ENCODE assay signal across 23 cellular contexts in genomic region chr3:42720126-42720525, GRCh38. TPM values are rescaled to one million over a fixed set of nuclear protein-coding genes. Genes with fewer than 3 reads are reported as not detected.
"Had no signal": no experiment of that assay in that cellular context is flagged by ENCODE, and none has a peak within 500 bp of the region (broad histone marks: within the 10 kb centered on the region; RNA-seq: fewer than 3 reads in every experiment).

No MANE protein-coding gene starts in this region.

- ATAC-seq: natural killer cell treated with Interleukin-12 subunit alpha and Interleukin-12 subunit beta and Interleukin-15 and Interleukin-18, amount 100 ng/mL, for 72 hours; right lobe of liver; stimulated activated naive CD8-positive, alpha-beta T cell treated with anti-CD3 and anti-CD28 coated beads, Interleukin-15, amount 100 ng/mL, for 72 hours; T-helper 17 cell; upper lobe of right lung; WTC11 had no signal

- H3K9me3 ChIP-seq: adrenal gland, colonic mucosa, esophagus muscularis mucosa, prostate gland, right lobe of liver, thoracic aorta, upper lobe of right lung had no signal

- H3K27me3 ChIP-seq: adrenal gland, cardiac muscle cell, colonic mucosa, esophagus muscularis mucosa, right lobe of liver, upper lobe of right lung had no signal

- H3K4me1 ChIP-seq: adrenal gland, colonic mucosa, prostate gland, upper lobe of right lung had no signal

- H3K27ac ChIP-seq: adrenal gland, cardiac muscle cell, colonic mucosa, esophagus muscularis mucosa, prostate gland, right lobe of liver, thoracic aorta, upper lobe of right lung had no signal

- H3K36me3 ChIP-seq: adrenal gland, cardiac muscle cell, colonic mucosa, esophagus muscularis mucosa, prostate gland, right lobe of liver, thoracic aorta, upper lobe of right lung had no signal

- DNase-seq: activated CD4-positive, alpha-beta memory T cell treated with anti-CD3 and anti-CD28 coated beads, Interleukin-2, amount 10 ng/mL, durations not matched to agents 7 days and 5 days; activated CD4-positive, alpha-beta T cell treated with anti-CD3 and anti-CD28 coated beads for 4 hours; activated naive CD4-positive, alpha-beta T cell treated with anti-CD3 and anti-CD28 coated beads, Interleukin-2, amount 50 U/mL, for 16 hours; activated T-cell treated with anti-CD3 and anti-CD28 coated beads, Interleukin-2, amount 50 U/mL, for 24 hours; adrenal gland; colonic mucosa; effector CD4-positive, alpha-beta T cell; hippocampal formation; mesendoderm; right lobe of liver; stimulated activated naive CD8-positive, alpha-beta T cell treated with anti-CD3 and anti-CD28 coated beads, Interleukin-15, amount 100 ng/mL, for 72 hours; T-helper 17 cell; upper lobe of right lung had no signal

- H3K4me3 ChIP-seq: adrenal gland, cardiac muscle cell, colonic mucosa, esophagus muscularis mucosa, prostate gland, right lobe of liver, thoracic aorta, upper lobe of right lung had no signal

RNA-seq across cellular contexts. Expression of gene HHATL, which starts 17.5 kb away (rescaled TPM):
- total RNA-seq: glomerular endothelial cell; kidney epithelial cell; natural killer cell treated with Interleukin-12 subunit alpha and Interleukin-12 subunit beta and Interleukin-15 and Interleukin-18, amount 100 ng/mL, for 72 hours; omental fat pad; T-helper 17 cell; thoracic aorta; upper lobe of right lung had no signal

RNA-seq across cellular contexts. Expression of gene KLHL40, which starts 34.8 kb away (rescaled TPM):
- total RNA-seq: activated CD4-positive, alpha-beta memory T cell treated with anti-CD3 and anti-CD28 coated beads, Interleukin-2, amount 10 ng/mL, durations not matched to agents 7 days and 5 days; colonic mucosa; glomerular endothelial cell; kidney epithelial cell; liver; natural killer cell treated with Interleukin-12 subunit alpha and Interleukin-12 subunit beta and Interleukin-15 and Interleukin-18, amount 100 ng/mL, for 72 hours; T-helper 17 cell; thoracic aorta; upper lobe of right lung; WTC11 had no signal
